ENCODE assay signal across 8 cellular contexts in genomic region chr21:42496120-42496838, GRCh38. TPM values are rescaled to one million over a fixed set of nuclear protein-coding genes. Genes with fewer than 3 reads are reported as not detected.
DNase-seq lines count a peak whose midpoint lies in the region; ATAC-seq, FAIRE-seq and TF ChIP-seq lines count a peak whose summit lies in the region.

Gene RSPH1 (minus strand): TSS chr21:42496224. CDS start chr21:42496186, 38 bp downstream.

- H3K4me3 ChIP-seq in small intestine (ENCODE audit: low read depth in 1 of 2, low read length in 2 of 2) = peak within 1 kb of the TSS; percentile 33 to 64

- H3K9me3 ChIP-seq in small intestine (ENCODE audit: control insufficient read depth, low read depth) = no peaks in the 10 kb centered on the region

- DNase-seq in AG08396 (ENCODE audit: low spot score) (peak; percentile 98), NCI-H2227 treated with DMSO at 0.1 percent for 48 hours (lab: John Stamatoyannopoulos, UW) (peak; percentile 99), WTC11 (ENCODE audit: low spot score) (peak; percentile 100), caudate nucleus (lab: John Stamatoyannopoulos, UW) (peak; percentile 86 to 100 (median 100)), iPS-NIHi7 (ENCODE audit: extremely low spot score) (peak; percentile 99), small intestine (peak; percentile 100)

- peak; percentile 98 for ATAC-seq in HG03175 (IDR thresholded peaks at IDR 0.05; ENCODE audit: unreplicated experiment)
- ATAC-seq in WTC11 = peak; percentile 97

- peaks cover 2 to 8% of the 10 kb centered on the region in 2 donors for H3K4me1 ChIP-seq in small intestine (ENCODE audit: control insufficient read depth in 2 of 2, insufficient read depth in 1 of 2, low read depth in 1 of 2, low read length in 1 of 2)

- no peaks in the 10 kb centered on the region for H3K36me3 Mint-ChIP-seq in WTC11

- POLR2A ChIA-PET in WTC11 (lab: Charles Lee) = interaction anchor here (0.9 kb wide), 1 partner anchor 14 kb away, joined by 3 read pairs; no protein-coding TSS in a partner anchor

- in situ Hi-C loops in GM18951 (cut with MboI; ENCODE audit: low sequenced_read_pairs, unreplicated experiment) = no loop called here

- H3K4me1 Mint-ChIP-seq in WTC11 = peaks cover 21% of the 10 kb centered on the region

- FAIRE-seq in small intestine (lab: Jason Lieb, UNC) = no peak

- peaks cover 28% of the 10 kb centered on the region for H3K27me3 Mint-ChIP-seq in WTC11 (ENCODE audit: low read depth)

- no peaks in the 10 kb centered on the region for H3K36me3 ChIP-seq in small intestine (ENCODE audit: control insufficient read depth in 2 of 2, insufficient read depth in 2 of 2, low read length in 2 of 2)

- 0 to 1% (median 0%) methylated on average over 57 to 58 of the region's 58 CpGs for WGBS in small intestine, 3 donors

- peak within 1 kb of the TSS; percentile 87 for H3K4me3 Mint-ChIP-seq in WTC11

- H3K27me3 ChIP-seq in small intestine (ENCODE audit: control insufficient read depth in 2 of 2, insufficient read depth in 2 of 2, low read length in 2 of 2) = no peaks in the 10 kb centered on the region

- peak; percentile 62 for TF ChIP-seq POLR2A in GM18951 (IDR thresholded peaks at IDR 0.05; ENCODE audit: extremely low read depth, insufficient read depth, insufficient read length)

- peak within 1 kb of the TSS; percentile 93 for H3K27ac Mint-ChIP-seq in WTC11

- no peaks in the 10 kb centered on the region for H3K9me3 Mint-ChIP-seq in WTC11

- H3K27ac ChIP-seq in caudate nucleus (ENCODE audit: low read depth, low read length) = peak within 1 kb of the TSS; percentile 87
- peak within 1 kb of the TSS; percentile 80 to 88 for H3K27ac ChIP-seq in small intestine (ENCODE audit: low read depth in 1 of 2, low read length in 1 of 2)

- TF ChIP-seq CTCF in WTC11 (IDR thresholded peaks at IDR 0.05) = no peak

- CTCF ChIA-PET in WTC11 (lab: Charles Lee) = interaction anchor here (1.1 kb wide), 1 partner anchor 29 kb away, joined by 6 read pairs; no protein-coding TSS in a partner anchor

TF ChIP-seq in WTC11, 78 proteins besides CTCF, POLR2A, EP300 and RAD21 (continues in another document):
- TF ChIP-seq ZNF512 (CRISPR knock-in tag; IDR thresholded peaks at IDR 0.05; ENCODE audit: borderline replicate concordance) = no peak
- TF ChIP-seq ATF3 (CRISPR knock-in tag; conservative IDR thresholded peaks at IDR 0.05) = no peak
- peak; percentile 67 for TF ChIP-seq NFYB (CRISPR knock-in tag; conservative IDR thresholded peaks at IDR 0.05; ENCODE audit: low read depth)
- no peak for TF ChIP-seq ZBTB21 (CRISPR knock-in tag; IDR thresholded peaks at IDR 0.05; ENCODE audit: borderline replicate concordance)
- TF ChIP-seq CREM (CRISPR knock-in tag; IDR thresholded peaks at IDR 0.05) = peak; percentile 33; the same call in 1 of the 2 replicates
- TF ChIP-seq ELF4 (CRISPR knock-in tag; IDR thresholded peaks at IDR 0.05; ENCODE audit: low read depth) = no peak
- TF ChIP-seq MAX (CRISPR knock-in tag; IDR thresholded peaks at IDR 0.05) = peak; percentile 57; the same call in 1 of the 2 replicates
- TF ChIP-seq USF1 (CRISPR knock-in tag; IDR thresholded peaks at IDR 0.05) = peak; percentile 55; the same call in 1 of the 2 replicates
- TF ChIP-seq MLX (CRISPR knock-in tag; IDR thresholded peaks at IDR 0.05) = no peak
- TF ChIP-seq IRF2 (CRISPR knock-in tag; IDR thresholded peaks at IDR 0.05; ENCODE audit: borderline replicate concordance, low read depth) = no peak
- TF ChIP-seq SMAD4 (CRISPR knock-in tag; IDR thresholded peaks at IDR 0.05) = no peak
- no peak for TF ChIP-seq KAT7 (CRISPR knock-in tag; IDR thresholded peaks at IDR 0.05; ENCODE audit: borderline replicate concordance)
- TF ChIP-seq RORB (CRISPR knock-in tag; IDR thresholded peaks at IDR 0.05) = no peak
- TF ChIP-seq GABPB1 (CRISPR knock-in tag; IDR thresholded peaks at IDR 0.05) = no peak
- TF ChIP-seq ZMAT4 (CRISPR knock-in tag; IDR thresholded peaks at IDR 0.05) = no peak
- no peak for TF ChIP-seq AFF4 (CRISPR knock-in tag; IDR thresholded peaks at IDR 0.05; ENCODE audit: borderline replicate concordance)
- 0 out of 2 replicates have a peak, but pooled peaks have one; percentile 14 for TF ChIP-seq FOXP4 (CRISPR knock-in tag; IDR thresholded peaks at IDR 0.05)
- peak; percentile 81 for TF ChIP-seq SP1 (CRISPR knock-in tag; conservative IDR thresholded peaks at IDR 0.05)

RNA-seq across cellular contexts. Expression of gene RSPH1, which starts in this region (rescaled TPM):
- 0.11 to 0.30 TPM (median 0.16 TPM) in 3 replicates for total RNA-seq in WTC11 (2021)
- polyA plus RNA-seq in small intestine = 10 to 100 TPM in 2 of 3 donors, 1 to 10 TPM in 1; 3.8 to 14.1 (median 11.2) TPM

Comparison
In these comparisons a context has a peak if more than half of its experiments do, and no peak if none do; other contexts are left out.
1. Peak in every context shown above with its lines: DNase-seq, ATAC-seq, H3K4me3 ChIP-seq and H3K27ac ChIP-seq.
2. Peak in DNase-seq and ATAC-seq in WTC11; RNA of the gene not detected or under 1 TPM.